8 cellular contexts compared by ENCODE assay signal in the genomic region with DNA sequence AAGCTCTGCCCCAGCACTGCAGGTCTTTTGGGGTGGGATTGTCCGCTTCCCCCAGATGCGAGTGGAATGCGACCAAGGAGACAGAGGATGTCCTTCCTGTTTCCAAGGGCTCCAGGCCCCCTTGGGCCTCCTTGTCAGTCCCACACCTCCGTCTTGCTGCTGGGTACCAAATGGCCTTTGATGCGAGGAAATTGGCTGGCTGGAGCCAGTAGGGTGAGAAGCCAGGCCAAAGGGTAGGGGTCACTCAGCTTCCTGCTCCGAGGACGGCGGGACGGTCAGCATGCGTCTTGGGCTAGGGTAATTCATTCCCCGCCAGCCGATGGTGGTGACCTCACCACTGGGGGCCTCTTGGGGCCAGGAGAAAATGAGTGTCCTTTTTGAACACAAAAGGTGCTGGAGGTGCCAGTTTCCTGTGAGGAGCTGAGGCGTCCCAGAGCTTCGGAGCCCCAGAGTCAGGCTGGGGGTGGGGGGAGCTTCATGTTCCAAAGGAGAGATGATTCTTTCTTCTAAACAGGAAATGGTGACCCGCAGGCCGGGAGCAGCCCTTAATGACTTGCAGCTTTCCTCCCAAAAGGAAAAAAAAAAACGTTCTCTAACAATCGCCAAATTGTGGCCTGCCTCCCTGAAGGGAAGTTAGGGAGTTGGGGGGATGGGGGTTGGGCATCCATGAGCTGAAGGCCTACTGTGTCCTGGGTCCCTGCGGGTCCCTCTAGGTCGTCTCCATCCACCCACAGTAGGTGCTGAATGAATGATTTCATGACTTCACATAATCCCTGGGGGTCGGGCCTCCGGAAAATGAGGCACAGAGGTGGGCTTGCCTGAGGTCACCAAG. TPM values are rescaled to one million over a fixed set of nuclear protein-coding genes. Genes with fewer than 3 reads are reported as not detected.
A peak's percentile ranks its signal among the peaks of the same experiment; 100 is the strongest.
DNase-seq lines count a peak whose midpoint lies in the region; ATAC-seq and TF ChIP-seq lines count a peak whose summit lies in the region.

No MANE protein-coding gene starts in this region.

- peaks cover 3 to 74% (median 41%) of the 10 kb centered on the region in 6 donors for H3K4me1 ChIP-seq in spleen

- H3K4me3 ChIP-seq in spleen = no peak overlapping the region

- peaks cover 0 to 13% (median 0%) of the 10 kb centered on the region in 6 donors for H3K36me3 ChIP-seq in spleen

- intact Hi-C loops in spleen (cut with DNase I; ENCODE audit: low total_unique reads) = no loop called here

- DNase-seq in HFFc6 (peak; percentile 75), islet precursor cell (peak; percentile 90), spleen (no peak), cerebellar nuclear complex (lab: John Stamatoyannopoulos, UW) (no peak), NCI-H2196 treated with DMSO at 0.1 percent for 48 hours (lab: John Stamatoyannopoulos, UW; ENCODE audit: unreplicated experiment) (no peak)

- H3K9me3 ChIP-seq in spleen = no peaks in the 10 kb centered on the region

- peak overlapping the region; percentile 70 for H3K4me3 Mint-ChIP-seq in HFFc6
- peak overlapping the region in 1 of 5 experiments; percentile 55 for H3K4me3 Mint-ChIP-seq in brain

- no peak; the same call in 1 of the 2 replicates for TF ChIP-seq CTCF in HFFc6 (IDR thresholded peaks at IDR 0.05)
- TF ChIP-seq CTCF in brain (conservative IDR thresholded peaks at IDR 0.05) = no peak
- TF ChIP-seq CTCF in spleen (IDR thresholded peaks at IDR 0.05 in 8 of 11, conservative IDR thresholded peaks at IDR 0.05 in 3 of 11) = no peak

- H3K9me3 Mint-ChIP-seq in HFFc6 = no peaks in the 10 kb centered on the region
- peaks cover 0 to 7% (median 0%) of the 10 kb centered on the region in 5 experiments for H3K9me3 Mint-ChIP-seq in brain

- H3K36me3 Mint-ChIP-seq in HFFc6 (ENCODE audit: low read depth) (peaks cover 10% of the 10 kb centered on the region), brain (peaks cover 11% of the 10 kb centered on the region)

- 33 to 44% (median 37%) methylated on average over 20 to 22 of the region's 22 CpGs for WGBS in spleen, 5 donors

- H3K27me3 Mint-ChIP-seq in HFFc6 (ENCODE audit: insufficient read depth) (no peaks in the 10 kb centered on the region), brain (no peaks in the 10 kb centered on the region)

- H3K4me1 Mint-ChIP-seq in HFFc6 (ENCODE audit: low read depth) (peaks cover 65% of the 10 kb centered on the region), brain (peaks cover 61% of the 10 kb centered on the region)

- H3K27ac Mint-ChIP-seq in HFFc6 (peak overlapping the region; percentile 86), brain (peak overlapping the region in 3 of 5 experiments; percentile 34 to 70 (median 38))

- no peak for TF ChIP-seq POLR2A in spleen (IDR thresholded peaks at IDR 0.05)

- ATAC-seq in GM21526 (IDR thresholded peaks at IDR 0.05; ENCODE audit: low FRiP score, unreplicated experiment) (no peak), HG03457 (IDR thresholded peaks at IDR 0.05; ENCODE audit: unreplicated experiment) (no peak)

- no peaks in the 10 kb centered on the region for H3K27me3 ChIP-seq in spleen (replicated peaks in 1 of 7)

- H3K27ac ChIP-seq in spleen = peak overlapping the region in 7 of 8 donors; percentile 48 to 82 (median 75)

RNA-seq across cellular contexts. Expression of gene SNAI1, which starts 6.7 kb away (rescaled TPM):
- 1 to 10 TPM; 4.7 to 6.8 (median 5.2) TPM for total RNA-seq in HFFc6 (2021; fragmentation: NEBNext Ultra II Directional; extraction: Animal tissue kit (Norgen Biotek cat#: 25700))
- 6.0 TPM for polyA plus RNA-seq in brain (ENCODE audit: insufficient read depth, low read depth, low replicate concordance)
- total RNA-seq in spleen = 10 to 100 TPM in 2 of 7 donors, 1 to 10 TPM in 5; 2.1 to 10.5 (median 8.3) TPM
- 1 to 10 TPM; 1.3 to 2.4 (median 1.7) TPM for polyA plus RNA-seq in spleen

RNA-seq across cellular contexts. Expression of gene RNF114, which starts 53.3 kb away (rescaled TPM):
- total RNA-seq in HFFc6 (2021; fragmentation: NEBNext Ultra II Directional; extraction: Animal tissue kit (Norgen Biotek cat#: 25700)) = 10 to 100 TPM; 51.6 to 61.0 (median 56.1) TPM
- polyA plus RNA-seq in brain (ENCODE audit: insufficient read depth, low read depth, low replicate concordance) (82.0 TPM), spleen (10 to 100 TPM; 35.5 to 62.0 (median 37.6) TPM)
- total RNA-seq in spleen = 100 to 1,000 TPM in 6 of 7 donors, 10 to 100 TPM in 1; 96.5 to 246 (median 113) TPM

Comparison
In these comparisons a context has a peak if more than half of its experiments do, and no peak if none do; other contexts are left out.
1. DNase-seq: peak in HFFc6 (single experiment) and islet precursor cell (single experiment); none in spleen (single experiment), cerebellar nuclear complex (0 of 2) and NCI-H2196 treated with DMSO at 0.1 percent for 48 hours (single experiment).